ENCODE assay signal across 8 cellular contexts in genomic region chr22:50186181-50186731, GRCh38. TPM values are rescaled to one million over a fixed set of nuclear protein-coding genes. Genes with fewer than 3 reads are reported as not detected.
A peak's percentile ranks its signal among the peaks of the same experiment; 100 is the strongest.
DNase-seq lines count a peak whose midpoint lies in the region; ATAC-seq and TF ChIP-seq lines count a peak whose summit lies in the region.

No MANE protein-coding gene starts in this region.

- peaks cover 45% of the 10 kb centered on the region for H3K79me2 ChIP-seq in osteoblast (ENCODE audit: insufficient read depth, low read length)

- peak overlapping the region; percentile 68 to 97 (median 86) for H3K27ac ChIP-seq in Peyer's patch
- H3K27ac ChIP-seq in esophagus muscularis mucosa (replicated peaks in 1 of 4) = peak overlapping the region; percentile 69 to 75 (median 73)
- H3K27ac ChIP-seq in osteoblast (ENCODE audit: low read depth, low read length) = no peak overlapping the region

- H3K27me3 ChIP-seq in Peyer's patch = no peaks in the 10 kb centered on the region
- no peaks in the 10 kb centered on the region for H3K27me3 ChIP-seq in esophagus muscularis mucosa
- no peaks in the 10 kb centered on the region for H3K27me3 ChIP-seq in osteoblast (ENCODE audit: insufficient read depth, low read length)

- H3K4me1 ChIP-seq in Peyer's patch = peaks cover 4 to 70% (median 45%) of the 10 kb centered on the region in 4 donors
- peaks cover 50 to 70% (median 65%) of the 10 kb centered on the region in 4 donors for H3K4me1 ChIP-seq in esophagus muscularis mucosa
- peaks cover 14% of the 10 kb centered on the region for H3K4me1 ChIP-seq in osteoblast (ENCODE audit: insufficient read depth, low read length)

- H4K20me1 ChIP-seq in osteoblast (ENCODE audit: insufficient read depth, low read length) = peaks cover 17% of the 10 kb centered on the region

- peak overlapping the region; percentile 87 for H3K4me2 ChIP-seq in osteoblast (ENCODE audit: insufficient read depth, low read length)

- H3K9me3 ChIP-seq in Peyer's patch = no peaks in the 10 kb centered on the region
- H3K9me3 ChIP-seq in esophagus muscularis mucosa = no peaks in the 10 kb centered on the region
- H3K9me3 ChIP-seq in osteoblast (ENCODE audit: low read depth, low read length) = no peaks in the 10 kb centered on the region

- ATAC-seq in HG03469 (IDR thresholded peaks at IDR 0.05; ENCODE audit: unreplicated experiment) = no peak

- H3K4me3 ChIP-seq in Peyer's patch (peak overlapping the region; percentile 79 to 91 (median 86)), esophagus muscularis mucosa (peak overlapping the region; percentile 76 to 87 (median 84)), osteoblast (ENCODE audit: insufficient read depth, low read length) (peak overlapping the region; percentile 78)

- intact Hi-C loops in esophagus muscularis mucosa (cut with DNase I) = no loop called here

- H2AFZ ChIP-seq in osteoblast (ENCODE audit: low read length) = peak overlapping the region; percentile 78

- TF ChIP-seq CTCF in Peyer's patch (IDR thresholded peaks at IDR 0.05) = no peak
- TF ChIP-seq CTCF in esophagus muscularis mucosa (IDR thresholded peaks at IDR 0.05) = no peak
- TF ChIP-seq CTCF in osteoblast (IDR thresholded peaks at IDR 0.05; ENCODE audit: extremely low read depth, low read depth, low read length) = no peak

- WGBS in esophagus muscularis mucosa = under 1% methylated on average over 20 of the region's 47 CpGs

- DNase-seq in COLO668 (lab: John Stamatoyannopoulos, UW; ENCODE audit: unreplicated experiment) (peak; percentile 21), Peyer's patch (no peak), esophagus muscularis mucosa (ENCODE audit: extremely low spot score) (no peak), osteoblast (ENCODE audit: insufficient read length, low spot score, missing footprints) (peak; percentile 93), NCI-H446 (lab: John Stamatoyannopoulos, UW) (no peak), NCI-H345 treated with DMSO at 0.1 percent for 48 hours (lab: John Stamatoyannopoulos, UW; ENCODE audit: unreplicated experiment) (no peak)
- no peak for DNase-seq in stimulated activated CD4-positive, alpha-beta T cell treated with anti-CD3 and anti-CD28 coated beads, Interleukin-12 subunit alpha, Interleukin-12 subunit beta, amount 100 ng/mL, for 4 hours

- TF ChIP-seq POLR2A in Peyer's patch (IDR thresholded peaks at IDR 0.05) (no peak), esophagus muscularis mucosa (IDR thresholded peaks at IDR 0.05; ENCODE audit: low read depth) (no peak)

- H3K36me3 ChIP-seq in Peyer's patch (no peaks in the 10 kb centered on the region), esophagus muscularis mucosa (no peaks in the 10 kb centered on the region), osteoblast (ENCODE audit: insufficient read depth, low read length) (peaks cover 6% of the 10 kb centered on the region)

- TF ChIP-seq EP300 in esophagus muscularis mucosa (IDR thresholded peaks at IDR 0.05) = no peak

RNA-seq across cellular contexts. Expression of gene TRABD, which starts 0.5 kb away (rescaled TPM):
- total RNA-seq in Peyer's patch (100 to 1,000 TPM in 1 of 4 donors, 10 to 100 TPM in 3; 44.0 to 111 (median 86.3) TPM), esophagus muscularis mucosa (10 to 100 TPM; 18.3 to 31.0 (median 22.3) TPM), osteoblast (13.6 and 13.8 TPM in 2 replicates)

RNA-seq across cellular contexts. Expression of gene SELENOO, which starts 14.6 kb away (rescaled TPM):
- total RNA-seq in Peyer's patch = 100 to 1,000 TPM in 1 of 4 donors, 10 to 100 TPM in 3; 48.7 to 101 (median 74.0) TPM
- total RNA-seq in esophagus muscularis mucosa = 10 to 100 TPM; 22.4 to 41.0 (median 23.0) TPM
- total RNA-seq in osteoblast = 13.0 and 15.6 TPM in 2 replicates

RNA-seq across cellular contexts. Expression of gene PANX2, which starts 15.7 kb away (rescaled TPM):
- total RNA-seq in Peyer's patch = under 1 TPM in 1 of 4 donors, not detected in 3; 0.40 TPM
- total RNA-seq in esophagus muscularis mucosa = 1 to 10 TPM in 1 of 4 donors, under 1 TPM in 3; 0.33 to 1.0 (median 0.56) TPM
- under 0.01 and 0.29 TPM in 2 replicates for total RNA-seq in osteoblast

RNA-seq across cellular contexts. Expression of gene TUBGCP6, which starts 58.6 kb away (rescaled TPM):
- total RNA-seq in Peyer's patch (100 to 1,000 TPM in 2 of 4 donors, 10 to 100 TPM in 2; 51.5 to 163 (median 111) TPM), esophagus muscularis mucosa (10 to 100 TPM; 20.2 to 38.0 (median 30.0) TPM), osteoblast (26.5 and 28.2 TPM in 2 replicates)

Comparison
In these comparisons a context has a peak if more than half of its experiments do, and no peak if none do; other contexts are left out.
1. DNase-seq: peak in COLO668 (single experiment) and osteoblast (single experiment); none in Peyer's patch (0 of 3), esophagus muscularis mucosa (single experiment), NCI-H446 (0 of 2), stimulated activated CD4-positive, alpha-beta T cell treated with anti-CD3 and anti-CD28 coated beads, Interleukin-12 subunit alpha, Interleukin-12 subunit beta, amount 100 ng/mL, for 4 hours (single experiment) and NCI-H345 treated with DMSO at 0.1 percent for 48 hours (single experiment).
2. Peak in every context shown above with its lines, with median percentiles within 50 percentile points of each other: H3K4me3 ChIP-seq.